1 cellular context compared by ENCODE assay signal in the genomic region with DNA sequence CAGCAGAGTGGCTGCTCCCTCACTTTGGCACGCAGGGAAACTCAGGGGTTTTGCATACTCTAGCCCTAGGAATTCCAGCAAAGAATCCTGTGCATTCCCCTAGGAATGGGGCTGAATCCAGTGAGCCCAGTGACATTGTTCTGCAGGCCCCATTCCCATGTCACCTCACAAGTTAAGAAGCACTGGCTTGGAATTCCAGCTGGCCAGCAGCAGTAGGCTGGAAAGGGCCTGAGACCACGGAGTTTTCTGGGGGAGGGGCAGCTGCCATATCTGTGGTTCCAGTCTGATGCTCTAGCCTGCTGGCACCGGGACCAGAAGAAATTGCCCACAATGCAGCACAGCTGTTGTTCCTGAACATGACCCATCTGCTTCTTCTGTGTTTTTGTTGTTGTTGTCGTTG.
TF ChIP-seq lines count a peak whose summit lies in the region.

No MANE protein-coding gene starts in this region.

TF ChIP-seq in SK-N-SH treated with all-trans-retinoic acid at 6 μM for 48 hours, 23 proteins besides CTCF, POLR2A, EP300 and RAD21 (continued from another document):
- TF ChIP-seq CREB5 (CRISPR knock-in tag; IDR thresholded peaks at IDR 0.05; ENCODE audit: low read depth) (no peak), CSDC2 (CRISPR knock-in tag; IDR thresholded peaks at IDR 0.05) (no peak), ESRRG (CRISPR knock-in tag; IDR thresholded peaks at IDR 0.05) (no peak), RARB (CRISPR knock-in tag; IDR thresholded peaks at IDR 0.05) (no peak), OSR1 (CRISPR knock-in tag; IDR thresholded peaks at IDR 0.05) (no peak), ZNF565 (CRISPR knock-in tag; conservative IDR thresholded peaks at IDR 0.05; ENCODE audit: low read depth) (no peak), TCF4 (CRISPR knock-in tag; IDR thresholded peaks at IDR 0.05; ENCODE audit: borderline replicate concordance) (no peak), ZNF70 (CRISPR knock-in tag; IDR thresholded peaks at IDR 0.05) (no peak), ZC3H10 (CRISPR knock-in tag; IDR thresholded peaks at IDR 0.05) (no peak), ZNF8 (CRISPR knock-in tag; IDR thresholded peaks at IDR 0.05) (no peak), CSRNP3 (CRISPR knock-in tag; IDR thresholded peaks at IDR 0.05) (no peak), BACH2 (CRISPR knock-in tag; IDR thresholded peaks at IDR 0.05; ENCODE audit: borderline replicate concordance) (no peak), SNAI2 (CRISPR knock-in tag; IDR thresholded peaks at IDR 0.05) (no peak), TSHZ2 (CRISPR knock-in tag; IDR thresholded peaks at IDR 0.05) (no peak), ARNTL (CRISPR knock-in tag; IDR thresholded peaks at IDR 0.05; ENCODE audit: borderline replicate concordance, low read depth) (no peak), ZFP3 (CRISPR knock-in tag; IDR thresholded peaks at IDR 0.05) (no peak)
TF ChIP-seq in SK-N-SH treated with all-trans-retinoic acid at 6 μM for 48 hours: peak in this region for 0.
